ENCODE assay signal across 8 cellular contexts in the genomic region with DNA sequence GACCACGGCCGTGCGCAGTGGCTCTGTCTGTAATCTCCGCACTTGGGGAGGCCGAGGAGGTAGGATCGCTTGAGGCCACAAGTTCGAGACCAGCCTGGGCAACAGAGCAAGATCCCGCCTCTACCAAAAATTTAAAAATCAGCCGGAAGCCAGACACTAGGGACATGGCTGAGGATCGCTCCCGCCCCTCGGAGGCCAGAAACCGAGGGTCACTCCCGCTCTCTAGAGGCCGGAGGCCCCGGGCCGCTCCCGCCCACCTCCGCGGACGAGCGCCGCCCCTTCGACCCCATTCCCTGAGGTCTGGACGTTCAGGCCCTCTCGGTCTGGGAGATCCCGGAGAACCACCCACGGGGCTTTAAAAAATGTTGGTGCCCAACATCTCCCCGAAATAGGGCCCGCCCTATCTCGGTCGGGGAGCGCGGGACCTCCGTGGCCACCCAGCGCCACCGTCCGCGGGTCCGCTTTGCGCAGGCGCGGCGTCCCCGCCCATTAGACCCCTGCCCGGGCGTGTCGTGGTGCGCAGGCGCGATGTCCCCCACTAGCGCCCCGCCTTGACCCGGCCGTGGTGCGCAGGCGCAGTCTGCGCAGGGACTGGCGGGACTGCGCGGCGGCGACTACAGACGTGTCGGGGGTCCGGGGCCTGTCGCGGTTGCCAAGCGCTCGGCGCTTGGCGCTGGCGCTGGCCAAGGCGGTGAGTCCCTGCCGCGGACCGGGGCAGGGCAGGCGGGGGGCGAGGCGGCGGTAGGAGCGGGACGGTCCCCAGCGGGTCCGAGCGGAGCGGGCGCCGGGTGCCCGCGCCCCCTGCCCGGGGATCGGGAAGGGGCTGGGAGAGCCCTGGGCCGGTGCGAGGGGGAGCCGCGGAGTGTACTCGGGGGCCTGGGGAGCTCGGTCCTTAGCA.
A peak's percentile ranks its signal among the peaks of the same experiment; 100 is the strongest.
DNase-seq lines count a peak whose midpoint lies in the region; ATAC-seq and TF ChIP-seq lines count a peak whose summit lies in the region.
"Not testable (repeated sequence)": the region's sequence is repeated elsewhere in the genome, so short reads cannot be mapped to it uniquely, and the experiment has no call there.

No MANE protein-coding gene starts in this region.

- not testable (repeated sequence) for H3K4ac ChIP-seq in mesendoderm (ENCODE audit: low read depth, low read length)

- not testable (repeated sequence) for H3K23ac ChIP-seq in mesendoderm (ENCODE audit: low read length)

- H3K4me3 ChIP-seq in AG04450 (ENCODE audit: low read depth, low read length) (peak overlapping the region; percentile 64), esophagus muscularis mucosa (peak overlapping the region; percentile 60 to 88 (median 64))
- not testable (repeated sequence) for H3K4me3 ChIP-seq in RWPE2 (ENCODE audit: severe bottlenecking); mesendoderm (ENCODE audit: low read length)

- not testable (repeated sequence) for H3K79me1 ChIP-seq in mesendoderm (ENCODE audit: low read length)

- 54% methylated on average over 6 of the region's 99 CpGs for WGBS in esophagus muscularis mucosa
- WGBS in mesendoderm (ENCODE audit: extremely low coverage, insufficient coverage, low lambda C conversion rate): no CpG with 5 or more reads among the region's 99 CpGs

- POLR2A ChIA-PET in AG04450 (lab: Yijun Ruan, JAX): not testable (repeated sequence)

- not testable (repeated sequence) for H2AK5ac ChIP-seq in mesendoderm (ENCODE audit: low read length)

- H3K27me3 ChIP-seq in AG04450 (ENCODE audit: control insufficient read depth, insufficient read depth, low read length); RWPE2 (ENCODE audit: insufficient read depth, poor library complexity, severe bottlenecking); esophagus muscularis mucosa; mesendoderm (ENCODE audit: insufficient read depth, low read length, poor library complexity): not testable (repeated sequence)

- not testable (repeated sequence) for H4K8ac ChIP-seq in mesendoderm (ENCODE audit: low read depth, low read length)

- H3K18ac ChIP-seq in mesendoderm (ENCODE audit: low read length): not testable (repeated sequence)

- not testable (repeated sequence) for H3K27ac ChIP-seq in AG04450 (ENCODE audit: low read depth, low read length); RWPE2 (ENCODE audit: poor library complexity, severe bottlenecking); mesendoderm (ENCODE audit: low read depth, low read length)
- peak overlapping the region; percentile 80 to 93 (median 85) for H3K27ac ChIP-seq in esophagus muscularis mucosa (replicated peaks in 1 of 4)

- H3K9ac ChIP-seq in mesendoderm (ENCODE audit: low read length): not testable (repeated sequence)

- not testable (repeated sequence) for H3K36me3 ChIP-seq in RWPE2 (ENCODE audit: low read depth); esophagus muscularis mucosa; mesendoderm (ENCODE audit: control insufficient read depth, insufficient read depth, low read length)

- H3K79me2 ChIP-seq in mesendoderm (ENCODE audit: control insufficient read depth, insufficient read depth, low read length): not testable (repeated sequence)

- H2BK120ac ChIP-seq in mesendoderm (ENCODE audit: low read depth, low read length): not testable (repeated sequence)

- peak; percentile 54 for TF ChIP-seq POLR2A in esophagus muscularis mucosa (IDR thresholded peaks at IDR 0.05; ENCODE audit: low read depth)

- H2BK15ac ChIP-seq in mesendoderm (replicated peaks; ENCODE audit: low read depth): not testable (repeated sequence)

- H3K4me2 ChIP-seq in mesendoderm (ENCODE audit: low read length): not testable (repeated sequence)

- intact Hi-C loops in esophagus muscularis mucosa (cut with DNase I): not testable (repeated sequence)

- H3K9me3 ChIP-seq in AG04450 (ENCODE audit: control insufficient read depth, insufficient read depth, low read length); RWPE2 (ENCODE audit: severe bottlenecking); esophagus muscularis mucosa: not testable (repeated sequence)

- TF ChIP-seq EP300 in esophagus muscularis mucosa (IDR thresholded peaks at IDR 0.05): not testable (repeated sequence)

- H3K4me1 ChIP-seq in RWPE2 (ENCODE audit: insufficient read depth, poor library complexity, severe bottlenecking); mesendoderm (ENCODE audit: control insufficient read depth, low read depth, low read length): not testable (repeated sequence)
- H3K4me1 ChIP-seq in esophagus muscularis mucosa: peaks cover 0 to 10% (median 0%) of the 10 kb centered on the region in 4 donors

- not testable (repeated sequence) for H3K56ac ChIP-seq in mesendoderm (ENCODE audit: low read length)

- DNase-seq in AG04450 (ENCODE audit: low read depth, low spot score) (peak; percentile 63), RWPE2 (ENCODE audit: low spot score) (peak; percentile 69), esophagus muscularis mucosa (ENCODE audit: extremely low spot score) (peak; percentile 94), mesendoderm (peak; percentile 53)
- DNase-seq in activated T-helper 9 cell treated with anti-CD3 and anti-CD28 coated beads, Interleukin-2, amount 50 U/mL, for 16 hours (ENCODE audit: low read depth): peak; percentile 69
- DNase-seq in stimulated activated CD4-positive, alpha-beta T cell treated with anti-CD3 and anti-CD28 coated beads, Interleukin-15, amount 100 ng/mL, for 48 hours (ENCODE audit: low read depth in 2 of 2): peak; percentile 57 to 81

- not testable (repeated sequence) for H2BK5ac ChIP-seq in mesendoderm (ENCODE audit: low read length)

- H4K5ac ChIP-seq in mesendoderm (ENCODE audit: low read length): not testable (repeated sequence)

- TF ChIP-seq CTCF in AG04450 (IDR thresholded peaks at IDR 0.05; ENCODE audit: low read depth, low read length); RWPE2 (IDR thresholded peaks at IDR 0.05; ENCODE audit: poor library complexity, severe bottlenecking); esophagus muscularis mucosa (IDR thresholded peaks at IDR 0.05): not testable (repeated sequence)

- CTCF ChIA-PET in AG04450 (lab: Charles Lee): not testable (repeated sequence)

- ATAC-seq in GM19324 (IDR thresholded peaks at IDR 0.05; ENCODE audit: low FRiP score, unreplicated experiment) (peak; percentile 88), HG03066 (IDR thresholded peaks at IDR 0.05; ENCODE audit: low read depth, unreplicated experiment) (peak; percentile 77), RWPE2 (ENCODE audit: low read depth) (peak; percentile 66)
